In genomic region chr3:24088782-24089181, GRCh38 we compare ENCODE assay signal across 8 cellular contexts.
DNase-seq lines count a peak whose midpoint lies in the region; ATAC-seq and TF ChIP-seq lines count a peak whose summit lies in the region.

No MANE protein-coding gene starts in this region.

- no peaks in the 10 kb centered on the region for H3K27me3 ChIP-seq in HAP-1 (ENCODE audit: low read depth)

- peak; percentile 21 for TF ChIP-seq CTCF in GM10248 (IDR thresholded peaks at IDR 0.05; ENCODE audit: control extremely low read depth, extremely low read depth, low read depth, missing control alignments)

- H3K4me1 Mint-ChIP-seq in activated naive CD4-positive, alpha-beta T cell treated with anti-CD3 and anti-CD28 coated beads for 36 hours (ENCODE audit: low read depth): no peaks in the 10 kb centered on the region

- no peak overlapping the region for H3K4me3 Mint-ChIP-seq in activated naive CD4-positive, alpha-beta T cell treated with anti-CD3 and anti-CD28 coated beads for 36 hours

- H3K9me3 ChIP-seq in HAP-1: no peaks in the 10 kb centered on the region

- CTCF ChIA-PET in GM10248 (lab: Yijun Ruan, JAX): interaction anchor here (0.8 to 1.1 kb wide), 3 partner anchors 13 to 28 kb away, joined by 3 to 4 read pairs (median 3); no protein-coding TSS in a partner anchor
- CTCF ChIA-PET in activated naive CD4-positive, alpha-beta T cell treated with anti-CD3 and anti-CD28 coated beads for 36 hours (lab: Charles Lee): interaction anchor here (0.6 to 2.0 kb wide), 5 partner anchors 11 to 616 kb away, joined by 3 to 7 read pairs (median 4); no protein-coding TSS in a partner anchor

- H3K4me3 ChIP-seq in HAP-1: no peak overlapping the region

- POLR2A ChIA-PET in GM10248 (lab: Yijun Ruan, JAX): no interaction called here

- no peaks in the 10 kb centered on the region for H3K36me3 ChIP-seq in HAP-1 (replicated peaks)

- intact Hi-C loops in activated naive CD4-positive, alpha-beta T cell treated with anti-CD3 and anti-CD28 coated beads for 36 hours (cut with micrococcal nuclease): loop anchor here (5.0 kb wide), 1 partner anchor 86 kb away; no protein-coding TSS in a partner anchor

- peaks cover 2% of the 10 kb centered on the region for H3K36me3 Mint-ChIP-seq in activated naive CD4-positive, alpha-beta T cell treated with anti-CD3 and anti-CD28 coated beads for 36 hours (ENCODE audit: low read depth)

- H3K9me3 Mint-ChIP-seq in activated naive CD4-positive, alpha-beta T cell treated with anti-CD3 and anti-CD28 coated beads for 36 hours: peaks cover 2% of the 10 kb centered on the region

- peaks cover 14% of the 10 kb centered on the region for H3K4me1 ChIP-seq in HAP-1

- ATAC-seq in HG03571 (IDR thresholded peaks at IDR 0.05; ENCODE audit: unreplicated experiment): no peak

- in situ Hi-C loops in HAP-1 (cut with MboI; ENCODE audit: low sequenced_read_pairs): no loop called here

- peaks cover 5% of the 10 kb centered on the region for H3K27me3 Mint-ChIP-seq in activated naive CD4-positive, alpha-beta T cell treated with anti-CD3 and anti-CD28 coated beads for 36 hours (ENCODE audit: low read depth)

- DNase-seq in GM10248 (ENCODE audit: extremely low spot score): peak; percentile 20
- DNase-seq in HAP-1 (ENCODE audit: low spot score in 2 of 2): peak; percentile 12 to 49
- DNase-seq in OCI-M1 (lab: John Stamatoyannopoulos, UW): peak; percentile 25
- DNase-seq in iPS-NIHi7 (ENCODE audit: extremely low spot score): peak; percentile 73
- no peak for DNase-seq in NOMO-1 treated with DMSO at 0.1 percent for 48 hours (lab: John Stamatoyannopoulos, UW; ENCODE audit: unreplicated experiment)
- DNase-seq in activated naive CD4-positive, alpha-beta T cell treated with anti-CD3 and anti-CD28 coated beads for 36 hours: no peak
- DNase-seq in cerebellar nuclear complex (lab: John Stamatoyannopoulos, UW): no peak

- H3K27ac Mint-ChIP-seq in activated naive CD4-positive, alpha-beta T cell treated with anti-CD3 and anti-CD28 coated beads for 36 hours: no peak overlapping the region

Comparison
In these comparisons a context has a peak if more than half of its experiments do, and no peak if none do; other contexts are left out.
1. DNase-seq: peak in GM10248 (single experiment), HAP-1 (2 of 2), OCI-M1 (single experiment) and iPS-NIHi7 (single experiment); none in NOMO-1 treated with DMSO at 0.1 percent for 48 hours (single experiment), activated naive CD4-positive, alpha-beta T cell treated with anti-CD3 and anti-CD28 coated beads for 36 hours (single experiment) and cerebellar nuclear complex (0 of 2).